Comparison of ENCODE assay signal across 14 cellular contexts in the genomic region with DNA sequence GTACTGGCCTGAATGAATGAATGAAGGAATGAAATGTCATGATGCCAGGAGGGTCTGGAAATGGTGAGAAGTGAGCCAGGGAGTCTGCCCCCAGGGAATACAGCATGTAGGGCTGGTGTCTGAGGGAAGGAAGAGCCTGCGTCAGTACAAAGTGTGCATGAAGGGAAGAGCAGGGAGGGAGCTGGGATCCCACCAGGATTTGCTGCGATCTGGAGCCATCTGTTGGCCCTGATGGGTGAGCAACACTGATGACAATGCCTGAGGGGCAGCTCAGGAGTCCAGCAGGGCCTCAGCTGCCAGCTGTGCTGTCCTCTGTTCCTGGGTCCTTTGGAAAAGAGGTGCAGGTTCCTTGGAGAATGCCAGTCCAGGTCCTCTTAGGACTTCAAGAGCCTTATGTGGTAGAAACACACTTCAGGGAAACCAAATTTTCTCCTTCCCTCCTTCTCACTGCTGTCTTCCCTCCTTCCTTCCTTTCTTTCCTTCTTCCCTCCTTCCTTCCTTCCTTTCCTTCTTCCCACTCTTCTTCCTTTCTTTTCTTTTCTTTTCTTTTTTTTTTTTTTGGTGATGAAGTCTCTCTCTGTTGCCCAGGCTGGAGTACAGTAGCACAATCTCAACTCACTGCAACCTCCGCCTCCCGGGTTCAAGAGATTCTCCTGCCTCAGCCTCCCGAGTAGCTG. TPM values are rescaled to one million over a fixed set of nuclear protein-coding genes. Genes with fewer than 3 reads are reported as not detected.
DNase-seq lines count a peak whose midpoint lies in the region; ATAC-seq, FAIRE-seq and TF ChIP-seq lines count a peak whose summit lies in the region.
"Had no signal": no experiment of that assay in that cellular context is flagged by ENCODE, and none has a peak within 500 bp of the region (broad histone marks: within the 10 kb centered on the region; RNA-seq: fewer than 3 reads in every experiment).

No MANE protein-coding gene starts in this region.

- intact Hi-C loops in kidney (cut with DNase I), result no loop called here

- no peaks in the 10 kb centered on the region for H3K36me3 Mint-ChIP-seq in activated T-cell treated with anti-CD3 and anti-CD28 coated beads, Interleukin-2, amount 50 U/mL, for 4 hours (ENCODE audit: insufficient read depth)
- H3K36me3 Mint-ChIP-seq: mesothelial cell of epicardium had no signal

- H3K4me3 ChIP-seq in AG10803 (ENCODE audit: low read length), result no peak overlapping the region
- H3K4me3 ChIP-seq in adipocyte (ENCODE audit: low read length), result no peak overlapping the region
- H3K4me3 ChIP-seq in kidney (ENCODE audit: low read length in 2 of 2), result no peak overlapping the region
- H3K4me3 ChIP-seq: heart right ventricle, right atrium auricular region, upper lobe of left lung had no signal

- H3K4me3 Mint-ChIP-seq in activated T-cell treated with anti-CD3 and anti-CD28 coated beads, Interleukin-2, amount 50 U/mL, for 4 hours, result no peak overlapping the region
- H3K4me3 Mint-ChIP-seq: activated T-helper 1 cell treated with anti-CD3 and anti-CD28 coated beads, Interleukin-12 subunit alpha, Interleukin-12 subunit beta, Interleukin-2, Interleukin-4 antibody, amounts not matched to agents 30 ng/mL and 10 ng/mL and 1 ng/mL, durations not matched to agents 14 hours and 24 hours and 36 hours; mesothelial cell of epicardium had no signal

- H3K4me1 Mint-ChIP-seq in activated T-cell treated with anti-CD3 and anti-CD28 coated beads, Interleukin-2, amount 50 U/mL, for 4 hours (ENCODE audit: low read depth), result no peaks in the 10 kb centered on the region
- H3K4me1 Mint-ChIP-seq: mesothelial cell of epicardium had no signal

- H3K9ac ChIP-seq in adipocyte (ENCODE audit: low read length) (no peak overlapping the region), kidney (ENCODE audit: low read length in 2 of 2) (no peak overlapping the region)

- ATAC-seq in GM21447 (IDR thresholded peaks at IDR 0.05; ENCODE audit: unreplicated experiment), result no peak
- no peak for ATAC-seq in HG03097 (IDR thresholded peaks at IDR 0.05; ENCODE audit: low FRiP score, unreplicated experiment)
- ATAC-seq in activated T-cell treated with anti-CD3 and anti-CD28 coated beads, Interleukin-2, amount 50 U/mL, for 4 hours, result no peak

- no peaks in the 10 kb centered on the region for H3K9me3 Mint-ChIP-seq in activated T-cell treated with anti-CD3 and anti-CD28 coated beads, Interleukin-2, amount 50 U/mL, for 4 hours
- H3K9me3 Mint-ChIP-seq: activated T-helper 1 cell treated with anti-CD3 and anti-CD28 coated beads, Interleukin-12 subunit alpha, Interleukin-12 subunit beta, Interleukin-2, Interleukin-4 antibody, amounts not matched to agents 30 ng/mL and 10 ng/mL and 1 ng/mL, durations not matched to agents 14 hours and 24 hours and 36 hours; mesothelial cell of epicardium had no signal

- no peak; the same call in 1 of the 2 replicates for TF ChIP-seq CTCF in AG10803 (conservative IDR thresholded peaks at IDR 0.05; ENCODE audit: low read length)
- TF ChIP-seq CTCF in kidney (IDR thresholded peaks at IDR 0.05; ENCODE audit: borderline replicate concordance, extremely low read depth, insufficient read depth), result peak; percentile 7

- H3K27ac ChIP-seq in kidney (ENCODE audit: low read depth in 2 of 2, low read length in 2 of 2), result no peak overlapping the region
- H3K27ac ChIP-seq: heart right ventricle, right atrium auricular region, upper lobe of left lung had no signal

- H3K9me3 ChIP-seq in adipocyte (ENCODE audit: control insufficient read depth, low read length) (no peaks in the 10 kb centered on the region), kidney (ENCODE audit: control insufficient read depth in 1 of 2, low read length in 2 of 2) (no peaks in the 10 kb centered on the region)
- H3K9me3 ChIP-seq: heart right ventricle, right atrium auricular region, upper lobe of left lung had no signal

- H3K36me3 ChIP-seq in adipocyte (ENCODE audit: control insufficient read depth, insufficient read depth, low read length, severe bottlenecking) (no peaks in the 10 kb centered on the region), kidney (ENCODE audit: control insufficient read depth in 1 of 2, insufficient read depth in 2 of 2, low read length in 2 of 2) (no peaks in the 10 kb centered on the region)
- H3K36me3 ChIP-seq: heart right ventricle, right atrium auricular region, upper lobe of left lung had no signal

- peak; percentile 23 for DNase-seq in AG10803 (ENCODE audit: low read depth)
- DNase-seq in HT1080 (ENCODE audit: low read depth), result peak; percentile 29
- peak; percentile 36 for DNase-seq in adipocyte (ENCODE audit: low read depth)
- DNase-seq in kidney, result no peak
- DNase-seq in activated T-cell treated with anti-CD3 and anti-CD28 coated beads, Interleukin-2, amount 50 U/mL, for 4 hours, result no peak
- no peak for DNase-seq in GDM1 (lab: John Stamatoyannopoulos, UW)
- DNase-seq: heart right ventricle, NCI-H1105, upper lobe of left lung had no signal

- H3K27me3 ChIP-seq in adipocyte (replicated peaks; ENCODE audit: control insufficient read depth, insufficient read depth, low read length), result peaks cover 25% of the 10 kb centered on the region
- H3K27me3 ChIP-seq: right atrium auricular region, upper lobe of left lung had no signal

- no peak for FAIRE-seq in kidney (lab: Jason Lieb, UNC)

- H3K4me1 ChIP-seq in adipocyte (ENCODE audit: control insufficient read depth, insufficient read depth, low read length) (no peaks in the 10 kb centered on the region), kidney (ENCODE audit: control insufficient read depth in 1 of 2, insufficient read depth in 1 of 2, low read depth in 1 of 2, low read length in 2 of 2) (peaks cover 0 to 4% of the 10 kb centered on the region in 2 donors)
- H3K4me1 ChIP-seq: heart right ventricle, right atrium auricular region, upper lobe of left lung had no signal

- peaks cover 27% of the 10 kb centered on the region for H3K27me3 Mint-ChIP-seq in activated T-cell treated with anti-CD3 and anti-CD28 coated beads, Interleukin-2, amount 50 U/mL, for 4 hours (ENCODE audit: low read depth)

RNA-seq across cellular contexts. Expression of a gene that starts 11.5 kb away (rescaled TPM):
- total RNA-seq in HT1080 (2014; rRNA removed; shearing (Covaris generic)), result not detected in 2 replicates
- polyA plus RNA-seq in HT1080 (2015; cell fraction: cytosol; rRNA removed), result 0.30 and 0.35 TPM in 2 replicates
- 0.39 and 0.57 TPM in 2 replicates for polyA plus RNA-seq in HT1080 (2015; cell fraction: nucleus; rRNA removed)
- 0.16 TPM for total RNA-seq in kidney
- 1.5 TPM for polyA plus RNA-seq in kidney (ENCODE audit: insufficient read depth, low read depth, low replicate concordance)
- total RNA-seq in activated T-cell treated with anti-CD3 and anti-CD28 coated beads, Interleukin-2, amount 50 U/mL, for 4 hours, result not detected
- total RNA-seq: activated T-helper 1 cell treated with anti-CD3 and anti-CD28 coated beads, Interleukin-12 subunit alpha, Interleukin-12 subunit beta, Interleukin-2, Interleukin-4 antibody, amounts not matched to agents 30 ng/mL and 10 ng/mL and 1 ng/mL, durations not matched to agents 14 hours and 24 hours and 36 hours; mesothelial cell of epicardium; right atrium auricular region had no signal

RNA-seq across cellular contexts. Expression of a gene that starts 30.9 kb away (rescaled TPM):
- not detected in 2 replicates for total RNA-seq in HT1080 (2014; rRNA removed; shearing (Covaris generic))
- 0.05 TPM in 2 replicates for polyA plus RNA-seq in HT1080 (2015; cell fraction: cytosol; rRNA removed)
- polyA plus RNA-seq in HT1080 (2015; cell fraction: nucleus; rRNA removed), result not detected in 2 replicates
- total RNA-seq in kidney, result 2.3 TPM
- polyA plus RNA-seq in kidney (ENCODE audit: insufficient read depth, low read depth, low replicate concordance), result 1.2 TPM
- under 1 TPM; 0.10 to 0.18 (median 0.14) TPM for total RNA-seq in activated T-cell treated with anti-CD3 and anti-CD28 coated beads, Interleukin-2, amount 50 U/mL, for 4 hours
- total RNA-seq: activated T-helper 1 cell treated with anti-CD3 and anti-CD28 coated beads, Interleukin-12 subunit alpha, Interleukin-12 subunit beta, Interleukin-2, Interleukin-4 antibody, amounts not matched to agents 30 ng/mL and 10 ng/mL and 1 ng/mL, durations not matched to agents 14 hours and 24 hours and 36 hours; mesothelial cell of epicardium had no signal

RNA-seq across cellular contexts. Expression of a gene that starts 54.9 kb away (rescaled TPM):
- 0.14 TPM in 1 of 2 replicates, not detected in the other for total RNA-seq in HT1080 (2014; rRNA removed; shearing (Covaris generic))
- 0.32 and 0.53 TPM in 2 replicates for polyA plus RNA-seq in HT1080 (2015; cell fraction: cytosol; rRNA removed)
- 0.65 and 0.98 TPM in 2 replicates for polyA plus RNA-seq in HT1080 (2015; cell fraction: nucleus; rRNA removed)
- 5.1 TPM for total RNA-seq in kidney
- polyA plus RNA-seq in kidney (ENCODE audit: insufficient read depth, low read depth, low replicate concordance), result 1.5 TPM
- total RNA-seq in activated T-cell treated with anti-CD3 and anti-CD28 coated beads, Interleukin-2, amount 50 U/mL, for 4 hours, result not detected
- total RNA-seq: activated T-helper 1 cell treated with anti-CD3 and anti-CD28 coated beads, Interleukin-12 subunit alpha, Interleukin-12 subunit beta, Interleukin-2, Interleukin-4 antibody, amounts not matched to agents 30 ng/mL and 10 ng/mL and 1 ng/mL, durations not matched to agents 14 hours and 24 hours and 36 hours had no signal

Comparison
In these comparisons a context has a peak if more than half of its experiments do, and no peak if none do; other contexts are left out.
1. DNase-seq: peak in AG10803 (single experiment), HT1080 (single experiment) and adipocyte (single experiment); none in kidney (single experiment), activated T-cell treated with anti-CD3 and anti-CD28 coated beads, Interleukin-2, amount 50 U/mL, for 4 hours (single experiment) and GDM1 (single experiment).